8 cellular contexts compared by ENCODE assay signal in genomic region chr5:41270423-41271251, GRCh38. TPM values are rescaled to one million over a fixed set of nuclear protein-coding genes. Genes with fewer than 3 reads are reported as not detected.
A peak's percentile ranks its signal among the peaks of the same experiment; 100 is the strongest.
DNase-seq lines count a peak whose midpoint lies in the region; ATAC-seq, FAIRE-seq and TF ChIP-seq lines count a peak whose summit lies in the region.

No MANE protein-coding gene starts in this region.

- TF ChIP-seq CTCF in foreskin keratinocyte (conservative IDR thresholded peaks at IDR 0.05) (peak; percentile 50), pancreas (IDR thresholded peaks at IDR 0.05) (peak; percentile 28 to 50 (median 46))

- intact Hi-C loops in pancreas (cut with DNase I), result no loop called here

- TF ChIP-seq RAD21 in Ishikawa (IDR thresholded peaks at IDR 0.05; ENCODE audit: low read depth), result peak; percentile 64

- TF ChIP-seq EP300 in Ishikawa (IDR thresholded peaks at IDR 0.05; ENCODE audit: borderline replicate concordance), result no peak

- ATAC-seq in GM21515 (IDR thresholded peaks at IDR 0.05; ENCODE audit: unreplicated experiment) (peak; percentile 62), SK-N-SH treated with all-trans-retinoic acid at 6 μM for 48 hours (peak; percentile 98), foreskin keratinocyte (peak; percentile 58), pancreas (peak; percentile 83 to 100 (median 98))

- DNase-seq in GM04504 (ENCODE audit: low read depth) (peak; percentile 19), foreskin keratinocyte (peak in 1 of 2 donors; percentile 33), pancreas (peak in 3 of 6 donors; percentile 31 to 66 (median 35)), NCI-H510A (lab: John Stamatoyannopoulos, UW) (no peak), GF-D8 (lab: John Stamatoyannopoulos, UW) (no peak)

- whole genome bisulfite sequencing in pancreas, 2 donors, result 26 to 32% methylated on average over 2 of the region's 2 CpGs

- FAIRE-seq in pancreas (lab: Jason Lieb, UNC), result peak; percentile 73

- H3K27ac ChIP-seq in foreskin keratinocyte (no peak overlapping the region), pancreas (no peak overlapping the region)

- no peaks in the 10 kb centered on the region for H3K9me3 ChIP-seq in pancreas

- no peaks in the 10 kb centered on the region for H3K36me3 ChIP-seq in pancreas

- no peak overlapping the region for H3K4me3 ChIP-seq in pancreas

- H3K27me3 ChIP-seq in foreskin keratinocyte (no peaks in the 10 kb centered on the region), pancreas (no peaks in the 10 kb centered on the region)

- no peaks in the 10 kb centered on the region for H3K4me1 ChIP-seq in foreskin keratinocyte
- no peaks in the 10 kb centered on the region for H3K4me1 ChIP-seq in pancreas

TF ChIP-seq in Ishikawa, 13 proteins besides CTCF, POLR2A, EP300 and RAD21:
- TF ChIP-seq TEAD4 (IDR thresholded peaks at IDR 0.05) (no peak), USF1 (IDR thresholded peaks at IDR 0.05) (no peak), TAF1 (IDR thresholded peaks at IDR 0.05; ENCODE audit: low read depth) (no peak), YY1 (IDR thresholded peaks at IDR 0.05; ENCODE audit: low read depth) (no peak), CREB1 (IDR thresholded peaks at IDR 0.05; ENCODE audit: low read depth) (no peak), REST (IDR thresholded peaks at IDR 0.05; ENCODE audit: low read depth) (no peak)

TF ChIP-seq in SK-N-SH treated with all-trans-retinoic acid at 6 μM for 48 hours, 23 proteins besides CTCF, POLR2A, EP300 and RAD21:
- TF ChIP-seq POU6F1 (CRISPR knock-in tag; IDR thresholded peaks at IDR 0.05; ENCODE audit: borderline replicate concordance, low read depth), result no peak
- no peak for TF ChIP-seq CREB5 (CRISPR knock-in tag; IDR thresholded peaks at IDR 0.05; ENCODE audit: low read depth)
- no peak for TF ChIP-seq ISL1 (CRISPR knock-in tag; IDR thresholded peaks at IDR 0.05)
- no peak for TF ChIP-seq PATZ1 (CRISPR knock-in tag; IDR thresholded peaks at IDR 0.05; ENCODE audit: borderline replicate concordance)
- TF ChIP-seq ZFP30 (CRISPR knock-in tag; IDR thresholded peaks at IDR 0.05), result no peak
- no peak for TF ChIP-seq ZC3H10 (CRISPR knock-in tag; IDR thresholded peaks at IDR 0.05)
- TF ChIP-seq GLIS3 (CRISPR knock-in tag; IDR thresholded peaks at IDR 0.05), result no peak
- no peak for TF ChIP-seq ZNF565 (CRISPR knock-in tag; conservative IDR thresholded peaks at IDR 0.05; ENCODE audit: low read depth)
- TF ChIP-seq SNAI2 (CRISPR knock-in tag; IDR thresholded peaks at IDR 0.05), result no peak
- no peak for TF ChIP-seq TOX (CRISPR knock-in tag; IDR thresholded peaks at IDR 0.05; ENCODE audit: borderline replicate concordance)
- no peak for TF ChIP-seq ZNF8 (CRISPR knock-in tag; IDR thresholded peaks at IDR 0.05)

RNA-seq across cellular contexts. Expression of gene C6, which starts 57.3 kb away (rescaled TPM):
- total RNA-seq in foreskin keratinocyte (not detected in 2 replicates), pancreas (10 to 100 TPM; 26.6 to 79.9 (median 60.7) TPM)
- polyA plus RNA-seq in foreskin keratinocyte (not detected in 2 replicates), pancreas (100 to 1,000 TPM in 1 of 2 donors, 10 to 100 TPM in 1; 30.9 to 116 TPM)

Comparison
In these comparisons a context has a peak if more than half of its experiments do, and no peak if none do; other contexts are left out.
1. RNA of gene C6, which starts 57.3 kb away (total RNA-seq): 26.6 to 79.9 TPM in pancreas; not detected in foreskin keratinocyte; every median in the first group is over 10 times any median in the second.
2. Peak in every context shown above with its lines, with median percentiles within 50 percentile points of each other: ATAC-seq.